Comparison of ENCODE assay signal across 16 cellular contexts in genomic region chr1:3378411-3379208, GRCh38.
DNase-seq lines count a peak whose midpoint lies in the region; ATAC-seq and TF ChIP-seq lines count a peak whose summit lies in the region.
"Had no signal": no experiment of that assay in that cellular context is flagged by ENCODE, and none has a peak within 500 bp of the region (broad histone marks: within the 10 kb centered on the region; RNA-seq: fewer than 3 reads in every experiment).

No MANE protein-coding gene starts in this region.

- no peak overlapping the region for H3K27ac Mint-ChIP-seq in stimulated activated naive CD8-positive, alpha-beta T cell treated with anti-CD3 and anti-CD28 coated beads, Interleukin-15, amount 100 ng/mL, for 72 hours
- H3K27ac Mint-ChIP-seq: B cell; CD4-positive, alpha-beta T cell had no signal

- H2BK5ac ChIP-seq in neuronal stem cell (ENCODE audit: low read length): no peak overlapping the region

- no peak for TF ChIP-seq CTCF in RWPE2 (IDR thresholded peaks at IDR 0.05; ENCODE audit: poor library complexity, severe bottlenecking)
- no peak for TF ChIP-seq CTCF in testis (IDR thresholded peaks at IDR 0.05)

- no peak overlapping the region for H3K27ac ChIP-seq in RWPE2 (ENCODE audit: poor library complexity, severe bottlenecking)
- H3K27ac ChIP-seq in neuronal stem cell (replicated peaks; ENCODE audit: low read length): no peak overlapping the region
- no peak overlapping the region for H3K27ac ChIP-seq in testis
- H3K27ac ChIP-seq: GM23248 had no signal

- peak overlapping the region; percentile 70 for H2AK5ac ChIP-seq in neuronal stem cell (ENCODE audit: low read depth, low read length)

- no peak overlapping the region for H2BK15ac ChIP-seq in neuronal stem cell (ENCODE audit: low read length)

- H3K9me3 Mint-ChIP-seq in stimulated activated naive CD8-positive, alpha-beta T cell treated with anti-CD3 and anti-CD28 coated beads, Interleukin-15, amount 100 ng/mL, for 72 hours: no peaks in the 10 kb centered on the region
- H3K9me3 Mint-ChIP-seq: CD4-positive, alpha-beta T cell had no signal

- H3K9me3 ChIP-seq in RWPE2 (ENCODE audit: severe bottlenecking) (no peaks in the 10 kb centered on the region), neuronal stem cell (replicated peaks in 1 of 2; ENCODE audit: control insufficient read depth in 2 of 2, insufficient read depth in 1 of 2, low read depth in 1 of 2, low read length in 2 of 2) (peaks cover 0 to 2% of the 10 kb centered on the region in 2 donors), testis (no peaks in the 10 kb centered on the region)

- peak overlapping the region; percentile 17 for H4K8ac ChIP-seq in neuronal stem cell (ENCODE audit: low read depth, low read length)

- peak overlapping the region; percentile 3 for H3K23ac ChIP-seq in neuronal stem cell (ENCODE audit: low read depth, low read length, poor library complexity)

- no peak overlapping the region for H3K9ac ChIP-seq in neuronal stem cell (ENCODE audit: low read depth, low read length, poor library complexity)
- H3K9ac ChIP-seq: GM23248 had no signal

- peaks cover 27% of the 10 kb centered on the region for H3K27me3 Mint-ChIP-seq in stimulated activated naive CD8-positive, alpha-beta T cell treated with anti-CD3 and anti-CD28 coated beads, Interleukin-15, amount 100 ng/mL, for 72 hours

- TF ChIP-seq POLR2A in testis (IDR thresholded peaks at IDR 0.05): no peak

- no peak overlapping the region for H3K4me2 ChIP-seq in neuronal stem cell (ENCODE audit: insufficient read depth, low read length, poor library complexity, severe bottlenecking)

- peak overlapping the region; percentile 30 for H4K91ac ChIP-seq in neuronal stem cell (ENCODE audit: low read depth, low read length, poor library complexity)

- no peaks in the 10 kb centered on the region for H3K27me3 ChIP-seq in RWPE2 (ENCODE audit: insufficient read depth, poor library complexity, severe bottlenecking)
- H3K27me3 ChIP-seq in neuronal stem cell (ENCODE audit: control insufficient read depth in 3 of 3, insufficient read depth in 3 of 3, low read depth in 1 of 3, low read length in 3 of 3): peaks cover 0 to 25% (median 0%) of the 10 kb centered on the region in 3 experiments
- no peaks in the 10 kb centered on the region for H3K27me3 ChIP-seq in testis

- H2BK12ac ChIP-seq in neuronal stem cell (ENCODE audit: low read length): no peak overlapping the region

- H2BK120ac ChIP-seq in neuronal stem cell (ENCODE audit: low read depth, low read length): no peak overlapping the region

- peak overlapping the region; percentile 47 for H3K14ac ChIP-seq in neuronal stem cell (ENCODE audit: low read length)

- no peak overlapping the region for H2AFZ ChIP-seq in neuronal stem cell (ENCODE audit: low read length)
- H2AFZ ChIP-seq: GM23248 had no signal

- intact Hi-C loops in testis (cut with DNase I; ENCODE audit: low total_unique reads): no loop called here

- no peak overlapping the region for H3K4me3 Mint-ChIP-seq in stimulated activated naive CD8-positive, alpha-beta T cell treated with anti-CD3 and anti-CD28 coated beads, Interleukin-15, amount 100 ng/mL, for 72 hours
- H3K4me3 Mint-ChIP-seq: B cell; CD4-positive, alpha-beta T cell had no signal

- H3K4me1 ChIP-seq in RWPE2 (ENCODE audit: insufficient read depth, poor library complexity, severe bottlenecking) (no peaks in the 10 kb centered on the region), neuronal stem cell (ENCODE audit: control insufficient read depth in 2 of 2, insufficient read depth in 1 of 2, low read depth in 1 of 2, low read length in 2 of 2) (peaks cover 0 to 5% of the 10 kb centered on the region in 2 donors), testis (no peaks in the 10 kb centered on the region)

- no peak overlapping the region for H3K4me3 ChIP-seq in RWPE2 (ENCODE audit: severe bottlenecking)
- H3K4me3 ChIP-seq in neuronal stem cell (ENCODE audit: low read length in 2 of 2): no peak overlapping the region
- no peak overlapping the region for H3K4me3 ChIP-seq in testis
- H3K4me3 ChIP-seq: GM23248 had no signal

- peak; percentile 29 for ATAC-seq in stimulated activated naive CD8-positive, alpha-beta T cell treated with anti-CD3 and anti-CD28 coated beads, Interleukin-15, amount 100 ng/mL, for 72 hours
- no peak for ATAC-seq in stimulated activated naive CD8-positive, alpha-beta T cell treated with anti-CD3 and anti-CD28 coated beads, Interleukin-15, Interleukin-2, amounts not matched to agents 100 U/mL and 50 U/mL, for 24 hours
- ATAC-seq in RWPE2 (ENCODE audit: low read depth) (peak; percentile 23; the same call in 1 of the 3 replicates), HG03039 (IDR thresholded peaks at IDR 0.05; ENCODE audit: unreplicated experiment) (no peak)

- H3K36me3 ChIP-seq in RWPE2 (ENCODE audit: low read depth) (no peaks in the 10 kb centered on the region), neuronal stem cell (replicated peaks in 1 of 2; ENCODE audit: control insufficient read depth in 2 of 2, insufficient read depth in 2 of 2, low read length in 2 of 2) (no peaks in the 10 kb centered on the region), testis (ENCODE audit: low read depth, missing control alignments) (no peaks in the 10 kb centered on the region)

- H3K4me1 Mint-ChIP-seq in stimulated activated naive CD8-positive, alpha-beta T cell treated with anti-CD3 and anti-CD28 coated beads, Interleukin-15, amount 100 ng/mL, for 72 hours: peaks cover 10% of the 10 kb centered on the region
- H3K4me1 Mint-ChIP-seq: B cell had no signal

- H3K79me1 ChIP-seq in neuronal stem cell (ENCODE audit: low read depth, low read length): peaks cover 2% of the 10 kb centered on the region

- no peak overlapping the region for H3K4ac ChIP-seq in neuronal stem cell (ENCODE audit: low read length)

- no peak for DNase-seq in stimulated activated naive CD8-positive, alpha-beta T cell treated with anti-CD3 and anti-CD28 coated beads, Interleukin-15, amount 100 ng/mL, for 72 hours
- no peak for DNase-seq in stimulated activated naive CD8-positive, alpha-beta T cell treated with anti-CD3 and anti-CD28 coated beads, Interleukin-15, Interleukin-2, amounts not matched to agents 100 U/mL and 50 U/mL, for 24 hours
- DNase-seq in RWPE2 (ENCODE audit: low spot score) (no peak), neuronal stem cell (ENCODE audit: low spot score) (no peak), testis (no peak)
- no peak for DNase-seq in activated CD4-positive, alpha-beta T cell treated with anti-CD3 and anti-CD28 coated beads for 1 hour
- DNase-seq: C1 segment of cervical spinal cord; Calu3; CD4-positive, alpha-beta T cell; DMS 273 treated with DMSO at 0.1 percent for 48 hours; DMS79 treated with DMSO at 0.1 percent for 48 hours; EL; GM23248; H7 had no signal

- no CpG with 5 or more reads among the region's 17 CpGs for WGBS in neuronal stem cell (ENCODE audit: extremely low coverage in 2 of 2, insufficient read length in 2 of 2, insufficient replicate concordance in 1 of 2), 2 donors
- 82 to 95% methylated on average over 11 to 17 of the region's 17 CpGs for WGBS in testis, 2 donors

- H3K18ac ChIP-seq in neuronal stem cell (ENCODE audit: low read length): peak overlapping the region; percentile 83

Comparison
In these comparisons a context has a peak if more than half of its experiments do, and no peak if none do; other contexts are left out.
1. ATAC-seq: peak in stimulated activated naive CD8-positive, alpha-beta T cell treated with anti-CD3 and anti-CD28 coated beads, Interleukin-15, amount 100 ng/mL, for 72 hours (single experiment) and RWPE2 (single experiment); none in stimulated activated naive CD8-positive, alpha-beta T cell treated with anti-CD3 and anti-CD28 coated beads, Interleukin-15, Interleukin-2, amounts not matched to agents 100 U/mL and 50 U/mL, for 24 hours (single experiment) and HG03039 (single experiment).